In genomic region chr22:40044870-40045834, GRCh38 we compare ENCODE assay signal across 8 cellular contexts. TPM values are rescaled to one million over a fixed set of nuclear protein-coding genes. Genes with fewer than 3 reads are reported as not detected.
DNase-seq lines count a peak whose midpoint lies in the region; ATAC-seq, FAIRE-seq and TF ChIP-seq lines count a peak whose summit lies in the region.

No MANE protein-coding gene starts in this region.

- no peak for TF ChIP-seq CTCF in CD4-positive, alpha-beta T cell (IDR thresholded peaks at IDR 0.05)
- TF ChIP-seq CTCF in WERI-Rb-1 (IDR thresholded peaks at IDR 0.05; ENCODE audit: low read depth, low read length) (no peak), bronchial epithelial cell (IDR thresholded peaks at IDR 0.05; ENCODE audit: insufficient read depth, low read length, severe bottlenecking) (no peak)

- peaks cover 9% of the 10 kb centered on the region for H3K4me1 ChIP-seq in HUES6 (ENCODE audit: control insufficient read depth, insufficient read depth, low read length)

- H3K4me1 Mint-ChIP-seq in CD4-positive, alpha-beta T cell (ENCODE audit: low read depth): peaks cover 52% of the 10 kb centered on the region

- peak; percentile 56 to 79 (median 68) for DNase-seq in CD4-positive, alpha-beta T cell
- DNase-seq in WERI-Rb-1 (peak; percentile 75), bronchial epithelial cell (ENCODE audit: low read depth) (no peak), kidney tubule cell (ENCODE audit: low spot score) (peak; percentile 63), DMS153 (lab: John Stamatoyannopoulos, UW) (no peak)
- DNase-seq in stimulated activated CD4-positive, alpha-beta T cell treated with anti-CD3 and anti-CD28 coated beads, Interleukin-1b, Interleukin-23, amount 100 ng/mL, for 1 hour (ENCODE audit: low read depth in 2 of 2): peak; percentile 36 to 45

- H3K27me3 ChIP-seq in CD4-positive, alpha-beta T cell (ENCODE audit: control insufficient read depth, insufficient read depth, low read length): no peaks in the 10 kb centered on the region
- H3K27me3 ChIP-seq in HUES6 (ENCODE audit: control insufficient read depth, insufficient read depth, low read length): peaks cover 26% of the 10 kb centered on the region
- H3K27me3 ChIP-seq in WERI-Rb-1 (ENCODE audit: insufficient read depth, low read depth, severe bottlenecking): no peaks in the 10 kb centered on the region
- H3K27me3 ChIP-seq in bronchial epithelial cell (ENCODE audit: control insufficient read depth, insufficient read depth, low read length): no peaks in the 10 kb centered on the region

- peak; percentile 10 for ATAC-seq in CD4-positive, alpha-beta T cell (ENCODE audit: poor library complexity)
- peak; percentile 17 for ATAC-seq in GM19452 (IDR thresholded peaks at IDR 0.05; ENCODE audit: unreplicated experiment)

- no peaks in the 10 kb centered on the region for H3K27me3 Mint-ChIP-seq in CD4-positive, alpha-beta T cell

- peak overlapping the region; percentile 100 for H3K27ac ChIP-seq in CD4-positive, alpha-beta T cell (ENCODE audit: low read depth, low read length)
- no peak overlapping the region for H3K27ac ChIP-seq in HUES6 (ENCODE audit: low read depth, low read length)
- H3K27ac ChIP-seq in WERI-Rb-1: peak overlapping the region; percentile 87

- peak overlapping the region; percentile 84 for H3K9ac ChIP-seq in HUES6 (ENCODE audit: low read length)

- POLR2A ChIA-PET in CD4-positive, alpha-beta T cell (lab: Charles Lee): interaction anchor here (0.5 to 4.7 kb wide), 92 partner anchors 9 to 1730 kb away, joined by 3 to 105 read pairs (median 6); partner anchors contain the start of genes ADSL, ATF4, CBX6 and CBX7

- CTCF ChIA-PET in CD4-positive, alpha-beta T cell (lab: Charles Lee): interaction anchor here (0.8 to 2.2 kb wide), 8 partner anchors 11 to 549 kb away, joined by 3 to 9 read pairs (median 5); partner anchors contain the start of gene TNRC6B

- H3K4me3 ChIP-seq in HUES6 (ENCODE audit: low read depth, low read length): peak overlapping the region; percentile 85
- peak overlapping the region; percentile 95 for H3K4me3 ChIP-seq in WERI-Rb-1 (ENCODE audit: low read depth, low read length)
- H3K4me3 ChIP-seq in bronchial epithelial cell (ENCODE audit: low read depth, low read length): peak overlapping the region; percentile 78

- H3K36me3 Mint-ChIP-seq in CD4-positive, alpha-beta T cell (ENCODE audit: low read depth): peaks cover 16% of the 10 kb centered on the region

- H3K4me3 Mint-ChIP-seq in CD4-positive, alpha-beta T cell: peak overlapping the region; percentile 97

- H3K27ac Mint-ChIP-seq in CD4-positive, alpha-beta T cell: peak overlapping the region; percentile 98

- no peak for FAIRE-seq in bronchial epithelial cell (lab: Jason Lieb, UNC)

- intact Hi-C loops in CD4-positive, alpha-beta T cell (cut with DNase I, micrococcal nuclease): loop anchor here (1.0 to 10.0 kb wide), 5 partner anchors 72 to 890 kb away; partner anchors contain the start of genes ADSL (in 2 of the 2), TNRC6B (in 2 of the 2) and CBX7 (in 1 of the 2)

- H3K36me3 ChIP-seq in HUES6 (ENCODE audit: control insufficient read depth, insufficient read depth, low read length): no peaks in the 10 kb centered on the region
- H3K36me3 ChIP-seq in WERI-Rb-1: no peaks in the 10 kb centered on the region
- no peaks in the 10 kb centered on the region for H3K36me3 ChIP-seq in bronchial epithelial cell (ENCODE audit: control insufficient read depth, insufficient read depth, low read length)

- H3K9me3 Mint-ChIP-seq in CD4-positive, alpha-beta T cell: no peaks in the 10 kb centered on the region

- no peaks in the 10 kb centered on the region for H3K9me3 ChIP-seq in CD4-positive, alpha-beta T cell (ENCODE audit: control insufficient read depth, low read length)
- H3K9me3 ChIP-seq in HUES6 (ENCODE audit: control insufficient read depth, insufficient read depth, low read depth, low read length): no peaks in the 10 kb centered on the region
- H3K9me3 ChIP-seq in WERI-Rb-1 (ENCODE audit: severe bottlenecking): no peaks in the 10 kb centered on the region

RNA-seq across cellular contexts. Expression of gene FAM83F, which starts 50.4 kb away (rescaled TPM):
- total RNA-seq in CD4-positive, alpha-beta T cell: 1 to 10 TPM; 5.2 to 6.8 TPM
- total RNA-seq in bronchial epithelial cell: 22.1 and 27.8 TPM in 2 replicates

Comparison
In these comparisons a context has a peak if more than half of its experiments do, and no peak if none do; other contexts are left out.
1. DNase-seq: peak in CD4-positive, alpha-beta T cell (10 of 10), WERI-Rb-1 (single experiment), kidney tubule cell (single experiment) and stimulated activated CD4-positive, alpha-beta T cell treated with anti-CD3 and anti-CD28 coated beads, Interleukin-1b, Interleukin-23, amount 100 ng/mL, for 1 hour (2 of 2); none in bronchial epithelial cell (single experiment) and DMS153 (single experiment).
2. Peak in every context shown above with its lines, with median percentiles within 50 percentile points of each other: H3K4me3 ChIP-seq.